1 cellular context compared by ENCODE assay signal in genomic region chr10:13340068-13340467, GRCh38.
TF ChIP-seq lines count a peak whose summit lies in the region.

No MANE protein-coding gene starts in this region.

TF ChIP-seq in GM23338, 12 proteins besides CTCF, POLR2A, EP300 and RAD21 (continued from another document):
- no peak for TF ChIP-seq ZNF462 (CRISPR knock-in tag; IDR thresholded peaks at IDR 0.05)
- TF ChIP-seq NANOG (IDR thresholded peaks at IDR 0.05; ENCODE audit: borderline replicate concordance), result no peak
- no peak for TF ChIP-seq STAT1 (IDR thresholded peaks at IDR 0.05; ENCODE audit: unreplicated experiment)
- TF ChIP-seq ZNF331 (CRISPR knock-in tag; IDR thresholded peaks at IDR 0.05; ENCODE audit: low read depth), result no peak
- TF ChIP-seq, protein P1, sequence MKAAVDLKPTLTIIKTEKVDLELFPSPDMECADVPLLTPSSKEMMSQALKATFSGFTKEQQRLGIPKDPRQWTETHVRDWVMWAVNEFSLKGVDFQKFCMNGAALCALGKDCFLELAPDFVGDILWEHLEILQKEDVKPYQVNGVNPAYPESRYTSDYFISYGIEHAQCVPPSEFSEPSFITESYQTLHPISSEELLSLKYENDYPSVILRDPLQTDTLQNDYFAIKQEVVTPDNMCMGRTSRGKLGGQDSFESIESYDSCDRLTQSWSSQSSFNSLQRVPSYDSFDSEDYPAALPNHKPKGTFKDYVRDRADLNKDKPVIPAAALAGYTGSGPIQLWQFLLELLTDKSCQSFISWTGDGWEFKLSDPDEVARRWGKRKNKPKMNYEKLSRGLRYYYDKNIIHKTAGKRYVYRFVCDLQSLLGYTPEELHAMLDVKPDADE (IDR thresholded peaks at IDR 0.05), result no peak
- TF ChIP-seq EZH2 (IDR thresholded peaks at IDR 0.05; ENCODE audit: low read depth, unreplicated experiment), result no peak
- no peak for TF ChIP-seq ZNF114 (CRISPR knock-in tag; IDR thresholded peaks at IDR 0.05)
- no peak for TF ChIP-seq EZH2phosphoT487 (IDR thresholded peaks at IDR 0.05; ENCODE audit: unreplicated experiment)
- TF ChIP-seq JUNB (IDR thresholded peaks at IDR 0.05; ENCODE audit: unreplicated experiment), result no peak
- TF ChIP-seq POLR2AphosphoS5 (IDR thresholded peaks at IDR 0.05; ENCODE audit: low read depth), result no peak
